ENCODE assay signal across 20 cellular contexts in the genomic region with DNA sequence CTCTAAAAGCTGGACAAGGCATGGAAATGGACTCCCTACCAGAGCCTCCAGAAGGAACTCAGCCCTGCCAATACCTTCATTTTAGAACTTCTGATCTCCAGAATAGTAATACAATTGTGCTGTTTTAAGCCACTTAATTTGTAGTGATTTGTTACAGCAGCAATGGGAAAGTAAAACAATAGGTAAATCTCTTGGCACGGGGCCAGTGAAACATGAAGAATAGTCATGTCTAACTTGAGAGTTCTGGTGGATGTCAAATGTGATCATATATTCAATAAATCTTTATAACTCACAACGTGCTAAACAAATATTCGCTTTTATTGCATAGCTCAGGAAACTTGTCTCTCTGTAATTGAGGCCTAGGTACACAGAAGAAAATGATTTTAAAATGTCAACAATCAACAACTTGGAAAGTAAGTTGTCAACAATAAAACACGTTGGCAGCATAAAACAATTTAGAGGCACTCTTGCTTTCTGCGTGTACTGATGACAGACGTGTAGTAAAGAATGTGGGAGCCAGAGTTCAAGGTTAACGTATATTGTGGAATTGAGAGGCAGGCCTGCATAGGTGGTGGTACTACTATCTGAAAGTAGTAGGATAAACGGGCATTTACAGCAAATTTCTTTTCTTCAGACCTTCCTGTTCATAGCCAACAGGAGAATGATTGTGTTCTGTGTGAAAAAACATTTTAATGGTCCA.
DNase-seq lines count a peak whose midpoint lies in the region; TF ChIP-seq lines count a peak whose summit lies in the region.
"Had no signal": no experiment of that assay in that cellular context is flagged by ENCODE, and none has a peak within 500 bp of the region (broad histone marks: within the 10 kb centered on the region; RNA-seq: fewer than 3 reads in every experiment).

No MANE protein-coding gene starts in this region.

- intact Hi-C loops in MCF 10A (cut with micrococcal nuclease) (no loop called here), breast epithelium (cut with DNase I; ENCODE audit: low total_unique reads) (no loop called here), transverse colon (cut with DNase I; ENCODE audit: low total_unique reads) (no loop called here)

- in situ Hi-C loops in transverse colon (cut with MboI; ENCODE audit: low pct_ligation_motif_present in 1 of 4, low pct_unique_long_range_greater_than_20kb in 1 of 4, low sequenced_read_pairs in 3 of 4), result no loop called here

- TF ChIP-seq POLR2A in breast epithelium (IDR thresholded peaks at IDR 0.05), result no peak
- no peak for TF ChIP-seq POLR2A in transverse colon (IDR thresholded peaks at IDR 0.05)

- no peak for TF ChIP-seq EP300 in transverse colon (IDR thresholded peaks at IDR 0.05; ENCODE audit: low read depth)

- H3K4me1 ChIP-seq in breast epithelium (no peaks in the 10 kb centered on the region), transverse colon (peaks cover 0 to 8% (median 4%) of the 10 kb centered on the region in 4 donors)
- H3K4me1 ChIP-seq: A549 had no signal

- DNase-seq in MCF 10A (ENCODE audit: unreplicated experiment), result peak; percentile 14
- no peak for DNase-seq in breast epithelium (ENCODE audit: low spot score in 2 of 2)
- peak; percentile 16 for DNase-seq in NCI-H69 (lab: John Stamatoyannopoulos, UW)
- peak; percentile 0 for DNase-seq in fibroblast of mammary gland (ENCODE audit: low read depth)
- peak; percentile 54 for DNase-seq in transverse colon
- DNase-seq in NCI-H1436 (lab: John Stamatoyannopoulos, UW), result no peak
- no peak for DNase-seq in activated CD4-positive, CD25-positive, alpha-beta regulatory T cell treated with anti-CD3 and anti-CD28 coated beads, Interleukin-2, amount 50 U/mL, for 72 hours
- DNase-seq: 8988T; ACHN; AML-193; C1 segment of cervical spinal cord; Calu3; CD4-positive, alpha-beta memory T cell; COR-L47; DMS53; DMS79 treated with DMSO at 0.1 percent for 48 hours; GF-D8; HCEC 1CT had no signal

- H3K4me3 ChIP-seq in breast epithelium, result no peak overlapping the region
- no peak overlapping the region for H3K4me3 ChIP-seq in fibroblast of mammary gland (ENCODE audit: control insufficient read depth, low read depth, low read length)
- H3K4me3 ChIP-seq in transverse colon, result no peak overlapping the region
- H3K4me3 ChIP-seq: A549, GM23338 had no signal

- POLR2A ChIA-PET in MCF 10A (lab: Yijun Ruan, JAX), result no interaction called here

- WGBS in transverse colon (ENCODE audit: low coverage in 1 of 2), 2 donors, result 23 to 38% methylated on average over 7 to 8 of the region's 8 CpGs

- no peak overlapping the region for H3K4me3 Mint-ChIP-seq in MCF 10A (ENCODE audit: unreplicated experiment)
- H3K4me3 Mint-ChIP-seq: CD4-positive, alpha-beta memory T cell; GM23338 had no signal

- no peak overlapping the region for H3K27ac Mint-ChIP-seq in MCF 10A (ENCODE audit: low read depth, unreplicated experiment)
- H3K27ac Mint-ChIP-seq: CD4-positive, alpha-beta memory T cell; GM23338 had no signal

- TF ChIP-seq CTCF in MCF 10A (IDR thresholded peaks at IDR 0.05; ENCODE audit: unreplicated experiment) (no peak), breast epithelium (IDR thresholded peaks at IDR 0.05) (no peak), fibroblast of mammary gland (conservative IDR thresholded peaks at IDR 0.05; ENCODE audit: control insufficient read depth, insufficient read depth, low read depth, low read length) (no peak), transverse colon (IDR thresholded peaks at IDR 0.05) (no peak)

- no TSS peak for BruUV-seq in MCF 10A (replicated peaks; lab: Mats Ljungman, UMichigan)

- no peaks in the 10 kb centered on the region for H3K36me3 Mint-ChIP-seq in MCF 10A (ENCODE audit: insufficient read depth, unreplicated experiment)
- H3K36me3 Mint-ChIP-seq: CD4-positive, alpha-beta memory T cell had no signal

- CTCF ChIA-PET in MCF 10A (lab: Yijun Ruan, JAX), result no interaction called here

- no peaks in the 10 kb centered on the region for H3K27me3 ChIP-seq in breast epithelium
- no peaks in the 10 kb centered on the region for H3K27me3 ChIP-seq in transverse colon

- H3K36me3 ChIP-seq in breast epithelium, result no peaks in the 10 kb centered on the region
- H3K36me3 ChIP-seq in transverse colon, result no peaks in the 10 kb centered on the region

- H3K9me3 ChIP-seq in breast epithelium, result no peaks in the 10 kb centered on the region
- H3K9me3 ChIP-seq in transverse colon, result no peaks in the 10 kb centered on the region
- H3K9me3 ChIP-seq: A549 had no signal

- H3K27ac ChIP-seq in breast epithelium (no peak overlapping the region), transverse colon (peak overlapping the region in 1 of 4 donors; percentile 25)
- H3K27ac ChIP-seq: A549 had no signal

- no peaks in the 10 kb centered on the region for H3K4me1 Mint-ChIP-seq in MCF 10A (ENCODE audit: insufficient read depth, unreplicated experiment)
- H3K4me1 Mint-ChIP-seq: CD4-positive, alpha-beta memory T cell; GM23338 had no signal

- peaks cover 8% of the 10 kb centered on the region for H3K9me3 Mint-ChIP-seq in MCF 10A (ENCODE audit: unreplicated experiment)
- H3K9me3 Mint-ChIP-seq: GM23338 had no signal

- no peaks in the 10 kb centered on the region for H3K27me3 Mint-ChIP-seq in MCF 10A (ENCODE audit: insufficient read depth, unreplicated experiment)

Comparison
In these comparisons a context has a peak if more than half of its experiments do, and no peak if none do; other contexts are left out.
1. DNase-seq: peak in MCF 10A (single experiment), NCI-H69 (single experiment), fibroblast of mammary gland (single experiment) and transverse colon (single experiment); none in breast epithelium (0 of 2), NCI-H1436 (single experiment) and activated CD4-positive, CD25-positive, alpha-beta regulatory T cell treated with anti-CD3 and anti-CD28 coated beads, Interleukin-2, amount 50 U/mL, for 72 hours (single experiment).